In genomic region chr4:8228319-8229250, GRCh38 we compare ENCODE assay signal across 10 cellular contexts. TPM values are rescaled to one million over a fixed set of nuclear protein-coding genes. Genes with fewer than 3 reads are reported as not detected.
DNase-seq lines count a peak whose midpoint lies in the region; ATAC-seq and FAIRE-seq lines count a peak whose summit lies in the region.
"Had no signal": no experiment of that assay in that cellular context is flagged by ENCODE, and none has a peak within 500 bp of the region (broad histone marks: within the 10 kb centered on the region; RNA-seq: fewer than 3 reads in every experiment).

No MANE protein-coding gene starts in this region.

- no peaks in the 10 kb centered on the region for H3K27me3 Mint-ChIP-seq in activated T-helper 2 cell treated with anti-CD3 and anti-CD28 coated beads, Interferon-gamma antibody, Interleukin-2, Interleukin-4, amounts not matched to agents 10 μg/mL and 5 μg/mL and 100 μg/mL, durations not matched to agents 14 hours and 24 hours and 36 hours (ENCODE audit: low read depth)

- peaks cover 7% of the 10 kb centered on the region for H3K36me3 Mint-ChIP-seq in activated T-helper 2 cell treated with anti-CD3 and anti-CD28 coated beads, Interferon-gamma antibody, Interleukin-2, Interleukin-4, amounts not matched to agents 10 μg/mL and 5 μg/mL and 100 μg/mL, durations not matched to agents 14 hours and 24 hours and 36 hours (ENCODE audit: low read depth)

- no peaks in the 10 kb centered on the region for H3K36me3 ChIP-seq in small intestine (ENCODE audit: control insufficient read depth in 2 of 2, insufficient read depth in 2 of 2, low read length in 2 of 2)

- H3K4me3 ChIP-seq in small intestine (ENCODE audit: low read depth in 1 of 2, low read length in 2 of 2), result no peak overlapping the region

- H3K9me3 Mint-ChIP-seq in activated T-helper 2 cell treated with anti-CD3 and anti-CD28 coated beads, Interferon-gamma antibody, Interleukin-2, Interleukin-4, amounts not matched to agents 10 μg/mL and 5 μg/mL and 100 μg/mL, durations not matched to agents 14 hours and 24 hours and 36 hours, result no peaks in the 10 kb centered on the region

- no peaks in the 10 kb centered on the region for H3K27me3 ChIP-seq in small intestine (ENCODE audit: control insufficient read depth in 2 of 2, insufficient read depth in 2 of 2, low read length in 2 of 2)

- intact Hi-C loops in activated T-helper 2 cell treated with anti-CD3 and anti-CD28 coated beads, Interferon-gamma antibody, Interleukin-2, Interleukin-4, amounts not matched to agents 10 μg/mL and 5 μg/mL and 100 μg/mL, durations not matched to agents 14 hours and 24 hours and 36 hours (cut with micrococcal nuclease), result loop anchor here (2.0 kb wide), 1 partner anchor 28 kb away; no protein-coding TSS in a partner anchor

- 40 to 49% (median 44%) methylated on average over 38 to 39 of the region's 39 CpGs for WGBS in small intestine, 3 donors

- peak overlapping the region; percentile 17 for H3K27ac Mint-ChIP-seq in activated T-helper 2 cell treated with anti-CD3 and anti-CD28 coated beads, Interferon-gamma antibody, Interleukin-2, Interleukin-4, amounts not matched to agents 10 μg/mL and 5 μg/mL and 100 μg/mL, durations not matched to agents 14 hours and 24 hours and 36 hours

- no peaks in the 10 kb centered on the region for H3K9me3 ChIP-seq in small intestine (ENCODE audit: control insufficient read depth, low read depth)

- peak; percentile 73 for ATAC-seq in HG02981 (IDR thresholded peaks at IDR 0.05; ENCODE audit: unreplicated experiment)

- peaks cover 0 to 6% of the 10 kb centered on the region in 2 donors for H3K4me1 ChIP-seq in small intestine (ENCODE audit: control insufficient read depth in 2 of 2, insufficient read depth in 1 of 2, low read depth in 1 of 2, low read length in 1 of 2)
- H3K4me1 ChIP-seq: parathyroid adenoma had no signal

- peaks cover 11% of the 10 kb centered on the region for H3K4me1 Mint-ChIP-seq in activated T-helper 2 cell treated with anti-CD3 and anti-CD28 coated beads, Interferon-gamma antibody, Interleukin-2, Interleukin-4, amounts not matched to agents 10 μg/mL and 5 μg/mL and 100 μg/mL, durations not matched to agents 14 hours and 24 hours and 36 hours (ENCODE audit: low read depth)

- peak; percentile 82 for DNase-seq in DMS 273 (lab: John Stamatoyannopoulos, UW; ENCODE audit: unreplicated experiment)
- no peak for DNase-seq in DMS 273 treated with DMSO at 0.1 percent for 48 hours (lab: John Stamatoyannopoulos, UW)
- DNase-seq in OCI-M1 (lab: John Stamatoyannopoulos, UW), result peak; percentile 40
- peak; percentile 41 for DNase-seq in activated T-helper 2 cell treated with anti-CD3 and anti-CD28 coated beads, Interferon-gamma antibody, Interleukin-2, Interleukin-4, amounts not matched to agents 10 μg/mL and 5 μg/mL and 100 μg/mL, durations not matched to agents 14 hours and 24 hours and 36 hours (ENCODE audit: low spot score)
- peak; percentile 65 for DNase-seq in germinal center (ENCODE audit: low spot score)
- peak; percentile 50 for DNase-seq in small intestine
- DNase-seq in SW 1271 (lab: John Stamatoyannopoulos, UW), result no peak

- no peak overlapping the region for H3K4me3 Mint-ChIP-seq in activated T-helper 2 cell treated with anti-CD3 and anti-CD28 coated beads, Interferon-gamma antibody, Interleukin-2, Interleukin-4, amounts not matched to agents 10 μg/mL and 5 μg/mL and 100 μg/mL, durations not matched to agents 14 hours and 24 hours and 36 hours (ENCODE audit: low read depth)

- H3K27ac ChIP-seq in small intestine (ENCODE audit: low read depth in 1 of 2, low read length in 1 of 2), result peak overlapping the region in 1 of 2 donors; percentile 68
- H3K27ac ChIP-seq: 22Rv1, parathyroid adenoma had no signal

- FAIRE-seq in small intestine (lab: Jason Lieb, UNC), result no peak

RNA-seq across cellular contexts. Expression of gene SH3TC1, which starts 29.5 kb away (rescaled TPM):
- total RNA-seq in activated T-helper 2 cell treated with anti-CD3 and anti-CD28 coated beads, Interferon-gamma antibody, Interleukin-2, Interleukin-4, amounts not matched to agents 10 μg/mL and 5 μg/mL and 100 μg/mL, durations not matched to agents 14 hours and 24 hours and 36 hours, result 14.2 and 14.8 TPM in 2 replicates
- 1 to 10 TPM in 2 of 3 donors, under 1 TPM in 1; 0.45 to 8.2 (median 4.3) TPM for polyA plus RNA-seq in small intestine

RNA-seq across cellular contexts. Expression of gene HTRA3, which starts 41.0 kb away (rescaled TPM):
- 0.23 TPM in 1 of 2 replicates, not detected in the other for total RNA-seq in activated T-helper 2 cell treated with anti-CD3 and anti-CD28 coated beads, Interferon-gamma antibody, Interleukin-2, Interleukin-4, amounts not matched to agents 10 μg/mL and 5 μg/mL and 100 μg/mL, durations not matched to agents 14 hours and 24 hours and 36 hours
- 10 to 100 TPM in 1 of 3 donors, 1 to 10 TPM in 1, under 1 TPM in 1; 0.67 to 13.2 (median 3.8) TPM for polyA plus RNA-seq in small intestine

Comparison
In these comparisons a context has a peak if more than half of its experiments do, and no peak if none do; other contexts are left out.
1. DNase-seq: peak in DMS 273 (single experiment), OCI-M1 (single experiment), activated T-helper 2 cell treated with anti-CD3 and anti-CD28 coated beads, Interferon-gamma antibody, Interleukin-2, Interleukin-4, amounts not matched to agents 10 μg/mL and 5 μg/mL and 100 μg/mL, durations not matched to agents 14 hours and 24 hours and 36 hours (single experiment), germinal center (single experiment) and small intestine (single experiment); none in DMS 273 treated with DMSO at 0.1 percent for 48 hours (single experiment) and SW 1271 (0 of 2).